In genomic region chr9:69171049-69171448, GRCh38 we compare ENCODE assay signal across 16 cellular contexts. TPM values are rescaled to one million over a fixed set of nuclear protein-coding genes. Genes with fewer than 3 reads are reported as not detected.
DNase-seq lines count a peak whose midpoint lies in the region; ATAC-seq and TF ChIP-seq lines count a peak whose summit lies in the region.
"Had no signal": no experiment of that assay in that cellular context is flagged by ENCODE, and none has a peak within 500 bp of the region (broad histone marks: within the 10 kb centered on the region; RNA-seq: fewer than 3 reads in every experiment).

No MANE protein-coding gene starts in this region.

- no peak overlapping the region for H3K4me2 ChIP-seq in fibroblast of lung (ENCODE audit: extremely low read depth, insufficient read depth, low read length)

- H3K4me3 ChIP-seq in fibroblast of lung (replicated peaks in 1 of 4; ENCODE audit: control extremely low read depth in 1 of 4, insufficient read depth in 1 of 4, low read depth in 3 of 4, low read length in 4 of 4) (no peak overlapping the region), psoas muscle (no peak overlapping the region)
- H3K4me3 ChIP-seq: testis had no signal

- intact Hi-C loops in psoas muscle (cut with DNase I) = no loop called here
- intact Hi-C loops in activated CD4-positive, alpha-beta T cell treated with anti-CD3 and anti-CD28 coated beads for 36 hours (cut with DNase I, micrococcal nuclease) = loop anchor here in 1 of 2 experiments (5.0 to 10.0 kb wide), 6 partner anchors 49 to 1394 kb away; partner anchors contain the start of gene CFAP95

- H3K36me3 Mint-ChIP-seq in HFFc6 (ENCODE audit: low read depth) = no peaks in the 10 kb centered on the region; the same call in 1 of the 2 replicates
- no peaks in the 10 kb centered on the region for H3K36me3 Mint-ChIP-seq in activated CD4-positive, alpha-beta T cell treated with anti-CD3 and anti-CD28 coated beads for 36 hours (ENCODE audit: low read depth)
- H3K36me3 Mint-ChIP-seq: activated naive CD4-positive, alpha-beta T cell treated with anti-CD3 and anti-CD28 coated beads, Interleukin-2, amount 10 ng/mL, durations not matched to agents 7 days and 5 days; CD8-positive, alpha-beta T cell had no signal

- no peak overlapping the region for H3K9ac ChIP-seq in fibroblast of lung (ENCODE audit: insufficient read depth, low read length)

- H3K4me3 Mint-ChIP-seq in HFFc6 = peak overlapping the region; percentile 55
- H3K4me3 Mint-ChIP-seq in activated CD4-positive, alpha-beta T cell treated with anti-CD3 and anti-CD28 coated beads for 36 hours = no peak overlapping the region
- H3K4me3 Mint-ChIP-seq: activated naive CD4-positive, alpha-beta T cell treated with anti-CD3 and anti-CD28 coated beads, Interleukin-2, amount 10 ng/mL, durations not matched to agents 7 days and 5 days; CD8-positive, alpha-beta T cell; nephron progenitor cell; T-helper 17 cell had no signal

- H2AFZ ChIP-seq in fibroblast of lung (ENCODE audit: low read length) = no peak overlapping the region

- CTCF ChIA-PET in activated CD4-positive, alpha-beta T cell treated with anti-CD3 and anti-CD28 coated beads for 36 hours (lab: Charles Lee) = interaction anchor here (2.0 kb wide), 1 partner anchor 9 kb away, joined by 5 read pairs; no protein-coding TSS in a partner anchor

- no peaks in the 10 kb centered on the region for H3K27me3 ChIP-seq in fibroblast of lung (ENCODE audit: control insufficient read depth, insufficient read depth, low read length)
- H3K27me3 ChIP-seq in psoas muscle (ENCODE audit: insufficient read depth in 3 of 3, low read length in 2 of 3) = no peaks in the 10 kb centered on the region
- H3K27me3 ChIP-seq: testis had no signal

- H3K27ac ChIP-seq in fibroblast of lung (ENCODE audit: insufficient read depth, low read length) (no peak overlapping the region), psoas muscle (peak overlapping the region; percentile 23)
- H3K27ac ChIP-seq: testis had no signal

- H3K27ac Mint-ChIP-seq in HFFc6 = peak overlapping the region; percentile 67
- no peak overlapping the region for H3K27ac Mint-ChIP-seq in activated CD4-positive, alpha-beta T cell treated with anti-CD3 and anti-CD28 coated beads for 36 hours
- H3K27ac Mint-ChIP-seq: activated naive CD4-positive, alpha-beta T cell treated with anti-CD3 and anti-CD28 coated beads, Interleukin-2, amount 10 ng/mL, durations not matched to agents 7 days and 5 days; CD8-positive, alpha-beta T cell; nephron progenitor cell; T-helper 17 cell had no signal

- H3K9me3 ChIP-seq in fibroblast of lung (ENCODE audit: control insufficient read depth, insufficient read depth, low read depth, low read length) (no peaks in the 10 kb centered on the region), psoas muscle (no peaks in the 10 kb centered on the region)
- H3K9me3 ChIP-seq: testis had no signal

- no peaks in the 10 kb centered on the region for H4K20me1 ChIP-seq in fibroblast of lung (ENCODE audit: control insufficient read depth, extremely low read depth, insufficient read depth, low read length)

- DNase-seq in HFFc6 (no peak), fibroblast of lung (ENCODE audit: low read depth in 2 of 2) (peak; percentile 30 to 91), psoas muscle (no peak)
- DNase-seq in activated CD4-positive, alpha-beta T cell treated with anti-CD3 and anti-CD28 coated beads for 36 hours = no peak
- DNase-seq: activated naive CD4-positive, alpha-beta T cell treated with anti-CD3 and anti-CD28 coated beads, Interleukin-2, amount 10 ng/mL, durations not matched to agents 7 days and 5 days; CD8-positive, alpha-beta T cell; foreskin melanocyte; Kasumi-1; NCI-H2171 treated with DMSO at 0.1 percent for 48 hours; nephron progenitor cell; T-helper 17 cell; testis had no signal

- H3K79me2 ChIP-seq in fibroblast of lung (ENCODE audit: control insufficient read depth, insufficient read depth, low read length) = peaks cover 12% of the 10 kb centered on the region

- POLR2A ChIA-PET in activated CD4-positive, alpha-beta T cell treated with anti-CD3 and anti-CD28 coated beads for 36 hours (lab: Charles Lee) = no interaction called here

- H3K4me1 ChIP-seq in fibroblast of lung (ENCODE audit: control insufficient read depth, extremely low read depth, insufficient read depth, low read length) = peaks cover 5% of the 10 kb centered on the region
- H3K4me1 ChIP-seq in psoas muscle = peaks cover 9% of the 10 kb centered on the region

- WGBS in psoas muscle, 3 donors = 63 to 76% (median 73%) methylated on average over 7 of the region's 7 CpGs

- no peaks in the 10 kb centered on the region for H3K9me3 Mint-ChIP-seq in HFFc6
- no peaks in the 10 kb centered on the region for H3K9me3 Mint-ChIP-seq in activated CD4-positive, alpha-beta T cell treated with anti-CD3 and anti-CD28 coated beads for 36 hours (ENCODE audit: low read depth)
- H3K9me3 Mint-ChIP-seq: activated naive CD4-positive, alpha-beta T cell treated with anti-CD3 and anti-CD28 coated beads, Interleukin-2, amount 10 ng/mL, durations not matched to agents 7 days and 5 days; CD8-positive, alpha-beta T cell; nephron progenitor cell had no signal

- peaks cover 2% of the 10 kb centered on the region for H3K27me3 Mint-ChIP-seq in HFFc6 (ENCODE audit: insufficient read depth)
- H3K27me3 Mint-ChIP-seq in activated CD4-positive, alpha-beta T cell treated with anti-CD3 and anti-CD28 coated beads for 36 hours = peaks cover 31% of the 10 kb centered on the region

- no peaks in the 10 kb centered on the region for H3K36me3 ChIP-seq in fibroblast of lung (ENCODE audit: control insufficient read depth, insufficient read depth, low read length)
- no peaks in the 10 kb centered on the region for H3K36me3 ChIP-seq in psoas muscle (ENCODE audit: insufficient read depth in 1 of 2, low read depth in 1 of 2)

- ATAC-seq in SK-N-SH treated with all-trans-retinoic acid at 6 μM for 48 hours (peak; percentile 26), psoas muscle (no peak), HG03457 (IDR thresholded peaks at IDR 0.05; ENCODE audit: unreplicated experiment) (no peak), GM18511 (IDR thresholded peaks at IDR 0.05; ENCODE audit: unreplicated experiment) (no peak)
- ATAC-seq in activated CD4-positive, alpha-beta T cell treated with anti-CD3 and anti-CD28 coated beads for 36 hours = no peak
- ATAC-seq in activated CD4-positive, CD25-positive, alpha-beta regulatory T cell treated with anti-CD3 and anti-CD28 coated beads, Interleukin-2, amount 50 U/mL, for 24 hours = no peak
- ATAC-seq: CD8-positive, alpha-beta T cell; T-helper 17 cell had no signal

- TF ChIP-seq CTCF in HFFc6 (IDR thresholded peaks at IDR 0.05) (no peak), fibroblast of lung (conservative IDR thresholded peaks at IDR 0.05 in 1 of 2, IDR thresholded peaks at IDR 0.05 in 1 of 2; ENCODE audit: low read depth in 1 of 2, low read length in 2 of 2) (no peak), psoas muscle (IDR thresholded peaks at IDR 0.05) (no peak)

- peaks cover 47% of the 10 kb centered on the region for H3K4me1 Mint-ChIP-seq in HFFc6 (ENCODE audit: low read depth)
- H3K4me1 Mint-ChIP-seq in activated CD4-positive, alpha-beta T cell treated with anti-CD3 and anti-CD28 coated beads for 36 hours = peaks cover 44% of the 10 kb centered on the region

TF ChIP-seq in SK-N-SH treated with all-trans-retinoic acid at 6 μM for 48 hours, 23 proteins besides CTCF, POLR2A, EP300 and RAD21:
- TF ChIP-seq ISL1 (CRISPR knock-in tag; IDR thresholded peaks at IDR 0.05) = peak; percentile 31; the same call in 1 of the 2 replicates
- TF ChIP-seq CREB5 (CRISPR knock-in tag; IDR thresholded peaks at IDR 0.05; ENCODE audit: low read depth) = no peak
- no peak for TF ChIP-seq ZFP30 (CRISPR knock-in tag; IDR thresholded peaks at IDR 0.05)
- no peak for TF ChIP-seq TCF4 (CRISPR knock-in tag; IDR thresholded peaks at IDR 0.05; ENCODE audit: borderline replicate concordance)
- TF ChIP-seq ZC3H10 (CRISPR knock-in tag; IDR thresholded peaks at IDR 0.05) = no peak

RNA-seq across cellular contexts. Expression of gene TJP2, which starts 3.0 kb away (rescaled TPM):
- total RNA-seq in HFFc6 (2021; fragmentation: NEBNext Ultra II Directional; extraction: Animal tissue kit (Norgen Biotek cat#: 25700)) = 10 to 100 TPM; 25.3 to 50.4 (median 45.4) TPM
- 36.5 and 41.1 TPM in 2 replicates for total RNA-seq in fibroblast of lung
- 25.9 and 40.8 TPM in 2 replicates for polyA plus RNA-seq in fibroblast of lung
- 26.6 and 39.2 TPM in 2 replicates for polyA plus RNA-seq in fibroblast of lung (2012)
- polyA minus RNA-seq in fibroblast of lung (ENCODE audit: low replicate concordance) = 26.9 and 32.4 TPM in 2 replicates
- 10 to 100 TPM; 14.8 to 25.1 (median 19.0) TPM for total RNA-seq in psoas muscle
- polyA plus RNA-seq in psoas muscle = 10 to 100 TPM in 1 of 3 donors, 1 to 10 TPM in 2; 6.6 to 12.5 (median 7.9) TPM
- total RNA-seq in activated CD4-positive, alpha-beta T cell treated with anti-CD3 and anti-CD28 coated beads for 36 hours = 10 to 100 TPM in 1 of 2 experiments, 1 to 10 TPM in 1; 8.4 to 10.0 TPM

Comparison
In these comparisons a context has a peak if more than half of its experiments do, and no peak if none do; other contexts are left out.
1. DNase-seq: peak in fibroblast of lung (2 of 2); none in HFFc6 (single experiment), psoas muscle (0 of 2) and activated CD4-positive, alpha-beta T cell treated with anti-CD3 and anti-CD28 coated beads for 36 hours (single experiment).